15 cellular contexts compared by ENCODE assay signal in the genomic region with DNA sequence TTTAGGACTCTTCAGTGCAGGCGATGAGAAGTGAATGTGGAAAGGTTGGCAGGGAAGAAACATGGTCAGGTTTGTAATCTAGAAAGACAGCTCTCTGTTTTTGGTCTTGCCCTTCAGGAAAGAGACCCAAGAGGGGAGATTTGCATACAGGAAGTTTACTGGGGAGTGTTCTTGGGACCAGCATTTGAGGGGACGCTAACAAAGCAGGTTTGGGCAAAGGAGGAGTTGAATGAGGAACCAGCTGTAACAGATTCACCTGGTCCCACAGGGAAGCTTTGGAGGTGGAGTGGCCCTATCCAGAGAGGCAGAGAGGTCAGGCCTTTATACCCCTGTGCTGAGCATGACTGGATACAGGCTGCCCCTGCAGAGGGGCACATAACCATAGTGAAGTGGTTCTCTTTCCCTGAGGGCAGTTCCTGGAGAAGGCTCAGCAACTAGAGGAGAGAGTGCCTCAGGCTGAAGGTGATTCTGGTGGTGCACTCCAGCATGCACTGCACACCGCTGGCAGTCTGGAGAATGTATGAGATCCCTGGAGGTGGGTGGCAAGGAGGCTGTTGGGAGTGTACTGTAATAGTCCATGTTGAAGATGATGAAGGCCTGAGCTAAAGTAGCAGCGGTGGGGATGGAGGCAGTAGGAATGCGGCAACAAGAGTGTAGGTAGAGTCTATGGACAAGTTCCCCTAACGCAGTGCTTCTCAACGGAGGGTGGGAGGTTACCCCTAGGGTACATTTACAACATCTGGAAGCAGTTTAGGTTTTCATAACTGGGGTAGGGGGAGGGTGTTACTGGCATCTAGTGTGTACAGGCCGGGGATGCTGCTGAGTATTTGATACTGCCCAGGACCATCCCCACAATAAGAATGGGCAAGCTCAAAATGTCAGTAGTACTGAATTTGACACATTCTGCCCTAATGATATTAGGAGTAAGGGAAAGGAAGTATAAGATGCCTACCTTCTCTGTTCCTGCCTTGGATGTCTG.
DNase-seq lines count a peak whose midpoint lies in the region; ATAC-seq and FAIRE-seq lines count a peak whose summit lies in the region.
"Had no signal": no experiment of that assay in that cellular context is flagged by ENCODE, and none has a peak within 500 bp of the region (broad histone marks: within the 10 kb centered on the region; RNA-seq: fewer than 3 reads in every experiment).

No MANE protein-coding gene starts in this region.

- H3K27ac ChIP-seq in HUES6 (ENCODE audit: low read depth, low read length) (peak overlapping the region; percentile 36; the same call in 1 of the 2 replicates), substantia nigra (ENCODE audit: low read depth, low read length, poor library complexity, severe bottlenecking) (no peak overlapping the region)
- H3K27ac ChIP-seq: parathyroid adenoma had no signal

- in situ Hi-C loops in ACHN (cut with HindIII; ENCODE audit: low pct_ligation_motif_present, low pct_unique_long_range_greater_than_20kb, low sequenced_read_pairs), result no loop called here

- H3K4me1 ChIP-seq in HUES6 (ENCODE audit: control insufficient read depth, insufficient read depth, low read length), result peaks cover 53% of the 10 kb centered on the region
- H3K4me1 ChIP-seq: parathyroid adenoma had no signal

- H3K36me3 Mint-ChIP-seq in stimulated activated effector memory CD8-positive, alpha-beta T cell treated with anti-CD3 and anti-CD28 coated beads, Interleukin-12 subunit alpha, Interleukin-12 subunit beta, amount 100 ng/mL, for 72 hours, result no peaks in the 10 kb centered on the region

- no peak overlapping the region for H3K9ac ChIP-seq in HUES6 (ENCODE audit: low read length)
- H3K9ac ChIP-seq: parathyroid adenoma had no signal

- no peaks in the 10 kb centered on the region for H3K9me3 Mint-ChIP-seq in stimulated activated effector memory CD8-positive, alpha-beta T cell treated with anti-CD3 and anti-CD28 coated beads, Interleukin-12 subunit alpha, Interleukin-12 subunit beta, amount 100 ng/mL, for 72 hours

- no peaks in the 10 kb centered on the region for H3K36me3 ChIP-seq in HUES6 (ENCODE audit: control insufficient read depth, insufficient read depth, low read length)

- DNase-seq in GM19239 (ENCODE audit: insufficient read length, low spot score) (no peak), NCI-H526 treated with DMSO at 0.1 percent for 48 hours (lab: John Stamatoyannopoulos, UW) (no peak), substantia nigra (lab: John Stamatoyannopoulos, UW) (no peak), ACHN (no peak), NCI-H2107 (lab: John Stamatoyannopoulos, UW) (no peak)
- no peak for DNase-seq in stimulated activated effector memory CD8-positive, alpha-beta T cell treated with anti-CD3 and anti-CD28 coated beads, Interleukin-12 subunit alpha, Interleukin-12 subunit beta, amount 100 ng/mL, for 72 hours (ENCODE audit: low spot score in 2 of 2)
- DNase-seq: activated CD4-positive, alpha-beta T cell treated with anti-CD3 and anti-CD28 coated beads for 1 hour; activated naive CD8-positive, alpha-beta T cell treated with anti-CD3 and anti-CD28 coated beads, Interleukin-2, amount 10 ng/mL, durations not matched to agents 7 days and 5 days; DMS153; NCI-H1092 had no signal

- H3K27ac Mint-ChIP-seq in stimulated activated effector memory CD8-positive, alpha-beta T cell treated with anti-CD3 and anti-CD28 coated beads, Interleukin-12 subunit alpha, Interleukin-12 subunit beta, amount 100 ng/mL, for 72 hours, result peak overlapping the region; percentile 48
- H3K27ac Mint-ChIP-seq: activated naive CD8-positive, alpha-beta T cell treated with anti-CD3 and anti-CD28 coated beads, Interleukin-2, amount 10 ng/mL, durations not matched to agents 7 days and 5 days had no signal

- peaks cover 34% of the 10 kb centered on the region for H3K4me1 Mint-ChIP-seq in stimulated activated effector memory CD8-positive, alpha-beta T cell treated with anti-CD3 and anti-CD28 coated beads, Interleukin-12 subunit alpha, Interleukin-12 subunit beta, amount 100 ng/mL, for 72 hours

- no peak overlapping the region for H3K4me3 ChIP-seq in HUES6 (ENCODE audit: low read depth, low read length)

- peak; percentile 28 for FAIRE-seq in GM19239 (lab: Jason Lieb, UNC)
- FAIRE-seq: keratinocyte had no signal

- H3K27me3 ChIP-seq in HUES6 (ENCODE audit: control insufficient read depth, insufficient read depth, low read length), result no peaks in the 10 kb centered on the region

- no peak overlapping the region for H3K4me3 Mint-ChIP-seq in stimulated activated effector memory CD8-positive, alpha-beta T cell treated with anti-CD3 and anti-CD28 coated beads, Interleukin-12 subunit alpha, Interleukin-12 subunit beta, amount 100 ng/mL, for 72 hours
- H3K4me3 Mint-ChIP-seq: activated naive CD8-positive, alpha-beta T cell treated with anti-CD3 and anti-CD28 coated beads, Interleukin-2, amount 10 ng/mL, durations not matched to agents 7 days and 5 days had no signal

- no peaks in the 10 kb centered on the region for H3K9me3 ChIP-seq in HUES6 (ENCODE audit: control insufficient read depth, insufficient read depth, low read depth, low read length)

- peak; percentile 48 for ATAC-seq in HG02759 (IDR thresholded peaks at IDR 0.05; ENCODE audit: unreplicated experiment)
- no peak for ATAC-seq in stimulated activated effector memory CD8-positive, alpha-beta T cell treated with anti-CD3 and anti-CD28 coated beads, Interleukin-12 subunit alpha, Interleukin-12 subunit beta, amount 100 ng/mL, for 72 hours
- ATAC-seq: Panc1 had no signal
